ENCODE assay signal across 38 cellular contexts in genomic region chr12:65690477-65690876, GRCh38.
"Had no signal": no experiment of that assay in that cellular context is flagged by ENCODE, and none has a peak within 500 bp of the region (broad histone marks: within the 10 kb centered on the region; RNA-seq: fewer than 3 reads in every experiment).

No MANE protein-coding gene starts in this region.

- H3K4me2 ChIP-seq: hepatocyte had no signal

- H3K4me1 Mint-ChIP-seq: activated B cell treated with CpG ODN at 0.5 μM for 24 hours; activated CD8-positive, alpha-beta memory T cell treated with anti-CD3 and anti-CD28 coated beads, Interleukin-2, amount 10 ng/mL, durations not matched to agents 7 days and 5 days; activated naive CD4-positive, alpha-beta T cell treated with anti-CD3 and anti-CD28 coated beads, Interleukin-2, amount 50 U/mL, for 24 hours; activated naive CD8-positive, alpha-beta T cell treated with anti-CD3 and anti-CD28 coated beads for 36 hours; activated naive CD8-positive, alpha-beta T cell treated with anti-CD3 and anti-CD28 coated beads, Interleukin-2, amount 50 U/mL, for 24 hours; T-helper 17 cell had no signal

- H3K4me3 ChIP-seq: adrenal gland, breast epithelium, cardiac muscle cell, colonic mucosa, esophagus squamous epithelium, gastrocnemius medialis, heart right ventricle, hepatocyte had no signal

- H3K4me1 ChIP-seq: adrenal gland, breast epithelium, colonic mucosa, gastrocnemius medialis had no signal

- H3K27me3 Mint-ChIP-seq: activated B cell treated with CpG ODN at 0.5 μM for 24 hours; activated CD8-positive, alpha-beta memory T cell treated with anti-CD3 and anti-CD28 coated beads, Interleukin-2, amount 10 ng/mL, durations not matched to agents 7 days and 5 days; activated naive CD8-positive, alpha-beta T cell treated with anti-CD3 and anti-CD28 coated beads, Interleukin-2, amount 50 U/mL, for 24 hours had no signal

- H3K9me3 ChIP-seq: adrenal gland, breast epithelium, colonic mucosa, esophagus squamous epithelium, gastrocnemius medialis, heart right ventricle had no signal

- H3K36me3 Mint-ChIP-seq: activated CD8-positive, alpha-beta memory T cell treated with anti-CD3 and anti-CD28 coated beads, Interleukin-2, amount 10 ng/mL, durations not matched to agents 7 days and 5 days; activated naive CD4-positive, alpha-beta T cell treated with anti-CD3 and anti-CD28 coated beads, Interleukin-2, amount 50 U/mL, for 24 hours; activated naive CD8-positive, alpha-beta T cell treated with anti-CD3 and anti-CD28 coated beads for 36 hours; brain had no signal

- ATAC-seq: activated CD4-positive, CD25-positive, alpha-beta regulatory T cell treated with anti-CD3 and anti-CD28 coated beads, Interleukin-2, amount 50 U/mL, for 24 hours; activated CD8-positive, alpha-beta memory T cell treated with anti-CD3 and anti-CD28 coated beads, Interleukin-2, amount 10 ng/mL, durations not matched to agents 7 days and 5 days; activated CD8-positive, alpha-beta T cell treated with anti-CD3 and anti-CD28 coated beads, Interleukin-2, amount 10 ng/mL, durations not matched to agents 7 days and 5 days; activated naive CD8-positive, alpha-beta T cell treated with anti-CD3 and anti-CD28 coated beads, Interleukin-2, amount 50 U/mL, for 24 hours; gastrocnemius medialis; heart right ventricle; T-helper 17 cell had no signal

- H3K4me3 Mint-ChIP-seq: activated B cell treated with CpG ODN at 0.5 μM for 24 hours; activated CD8-positive, alpha-beta memory T cell treated with anti-CD3 and anti-CD28 coated beads, Interleukin-2, amount 10 ng/mL, durations not matched to agents 7 days and 5 days; activated CD8-positive, alpha-beta T cell treated with anti-CD3 and anti-CD28 coated beads, Interleukin-2, amount 10 ng/mL, durations not matched to agents 7 days and 5 days; activated naive CD4-positive, alpha-beta T cell treated with anti-CD3 and anti-CD28 coated beads for 36 hours; activated naive CD4-positive, alpha-beta T cell treated with anti-CD3 and anti-CD28 coated beads, Interleukin-2, amount 50 U/mL, for 24 hours; activated naive CD8-positive, alpha-beta T cell treated with anti-CD3 and anti-CD28 coated beads for 36 hours; activated naive CD8-positive, alpha-beta T cell treated with anti-CD3 and anti-CD28 coated beads, Interleukin-2, amount 50 U/mL, for 24 hours; activated T-helper 1 cell treated with anti-CD3 and anti-CD28 coated beads, Interleukin-12 subunit alpha, Interleukin-12 subunit beta, Interleukin-2, Interleukin-4 antibody, amounts not matched to agents 30 ng/mL and 10 ng/mL and 1 ng/mL, durations not matched to agents 14 hours and 24 hours and 36 hours; brain; T-helper 17 cell; T-helper 2 cell treated with Interferon-gamma antibody and Interleukin-4, amounts not matched to agents 5 μg/mL and 100 μg/mL, for 36 hours had no signal

- FAIRE-seq: endometrium, endothelial cell of umbilical vein had no signal

- H3K27ac ChIP-seq: adrenal gland, breast epithelium, cardiac muscle cell, colonic mucosa, epithelial cell of prostate, esophagus squamous epithelium, gastrocnemius medialis, heart right ventricle, hepatocyte, WERI-Rb-1 had no signal

- H3K36me3 ChIP-seq: adrenal gland, breast epithelium, cardiac muscle cell, colonic mucosa, esophagus squamous epithelium, gastrocnemius medialis, heart right ventricle, WERI-Rb-1 had no signal

- H3K79me2 ChIP-seq: hepatocyte had no signal

- H3K27ac Mint-ChIP-seq: activated B cell treated with CpG ODN at 0.5 μM for 24 hours; activated CD8-positive, alpha-beta memory T cell treated with anti-CD3 and anti-CD28 coated beads, Interleukin-2, amount 10 ng/mL, durations not matched to agents 7 days and 5 days; activated CD8-positive, alpha-beta T cell treated with anti-CD3 and anti-CD28 coated beads, Interleukin-2, amount 10 ng/mL, durations not matched to agents 7 days and 5 days; activated naive CD4-positive, alpha-beta T cell treated with anti-CD3 and anti-CD28 coated beads for 36 hours; activated naive CD4-positive, alpha-beta T cell treated with anti-CD3 and anti-CD28 coated beads, Interleukin-2, amount 50 U/mL, for 24 hours; activated naive CD8-positive, alpha-beta T cell treated with anti-CD3 and anti-CD28 coated beads for 36 hours; activated naive CD8-positive, alpha-beta T cell treated with anti-CD3 and anti-CD28 coated beads, Interleukin-2, amount 50 U/mL, for 24 hours; activated T-helper 1 cell treated with anti-CD3 and anti-CD28 coated beads, Interleukin-12 subunit alpha, Interleukin-12 subunit beta, Interleukin-2, Interleukin-4 antibody, amounts not matched to agents 30 ng/mL and 10 ng/mL and 1 ng/mL, durations not matched to agents 14 hours and 24 hours and 36 hours; activated T-helper 2 cell treated with anti-CD3 and anti-CD28 coated beads, Interferon-gamma antibody, Interleukin-2, Interleukin-4, amounts not matched to agents 10 μg/mL and 5 μg/mL and 100 μg/mL, durations not matched to agents 14 hours and 24 hours and 36 hours; brain; T-helper 17 cell; T-helper 2 cell treated with Interferon-gamma antibody and Interleukin-4, amounts not matched to agents 5 μg/mL and 100 μg/mL, for 36 hours had no signal

- H3K9me3 Mint-ChIP-seq: activated B cell treated with CpG ODN at 0.5 μM for 24 hours; activated naive CD4-positive, alpha-beta T cell treated with anti-CD3 and anti-CD28 coated beads, Interleukin-2, amount 50 U/mL, for 24 hours; activated naive CD8-positive, alpha-beta T cell treated with anti-CD3 and anti-CD28 coated beads, Interleukin-2, amount 50 U/mL, for 24 hours; activated T-helper 1 cell treated with anti-CD3 and anti-CD28 coated beads, Interleukin-12 subunit alpha, Interleukin-12 subunit beta, Interleukin-2, Interleukin-4 antibody, amounts not matched to agents 30 ng/mL and 10 ng/mL and 1 ng/mL, durations not matched to agents 14 hours and 24 hours and 36 hours; activated T-helper 2 cell treated with anti-CD3 and anti-CD28 coated beads, Interferon-gamma antibody, Interleukin-2, Interleukin-4, amounts not matched to agents 10 μg/mL and 5 μg/mL and 100 μg/mL, durations not matched to agents 14 hours and 24 hours and 36 hours; T-helper 2 cell treated with Interferon-gamma antibody and Interleukin-4, amounts not matched to agents 5 μg/mL and 100 μg/mL, for 36 hours had no signal

- DNase-seq: activated B cell treated with CpG ODN at 0.5 μM for 24 hours; activated CD4-positive, alpha-beta T cell treated with anti-CD3 and anti-CD28 coated beads for 48 hours; activated CD4-positive, alpha-beta T cell treated with anti-CD3 and anti-CD28 coated beads, Interleukin-2, amount 50 U/mL, for 1 hour; activated CD4-positive, alpha-beta T cell treated with anti-CD3 and anti-CD28 coated beads, Interleukin-2, amount 50 U/mL, for 48 hours; activated CD8-positive, alpha-beta memory T cell treated with anti-CD3 and anti-CD28 coated beads, Interleukin-2, amount 10 ng/mL, durations not matched to agents 7 days and 5 days; activated CD8-positive, alpha-beta memory T cell treated with anti-CD3 and anti-CD28 coated beads, Interleukin-2, amount 50 U/mL, for 4 hours; activated CD8-positive, alpha-beta T cell treated with anti-CD3 and anti-CD28 coated beads, Interleukin-2, amount 10 ng/mL, durations not matched to agents 7 days and 5 days; activated effector memory CD4-positive, alpha-beta T cell treated with anti-CD3 and anti-CD28 coated beads, Interleukin-2, amount 50 U/mL, for 16 hours; activated naive CD4-positive, alpha-beta T cell treated with anti-CD3 and anti-CD28 coated beads for 36 hours; activated naive CD8-positive, alpha-beta T cell treated with anti-CD3 and anti-CD28 coated beads for 36 hours; activated naive CD8-positive, alpha-beta T cell treated with anti-CD3 and anti-CD28 coated beads, Interleukin-2, amount 50 U/mL, for 24 hours; activated T-cell treated with anti-CD3 and anti-CD28 coated beads, Interleukin-2, amount 50 U/mL, for 1 hour; activated T-cell treated with anti-CD3 and anti-CD28 coated beads, Interleukin-2, amount 50 U/mL, for 48 hours; adrenal gland; amygdala; aorta; central memory CD4-positive, alpha-beta T cell; cerebellar nuclear complex; colonic mucosa; effector CD8-positive, alpha-beta T cell; esophagus squamous epithelium; gastrocnemius medialis; heart right ventricle; T-helper 17 cell; T1000; WERI-Rb-1 had no signal

- H2AFZ ChIP-seq: hepatocyte had no signal

- H3K27me3 ChIP-seq: adrenal gland, breast epithelium, cardiac muscle cell, esophagus squamous epithelium, gastrocnemius medialis, hepatocyte had no signal
